In genomic region chr7:149713731-149714068, GRCh38 we compare ENCODE assay signal across 11 cellular contexts. TPM values are rescaled to one million over a fixed set of nuclear protein-coding genes. Genes with fewer than 3 reads are reported as not detected.
DNase-seq lines count a peak whose midpoint lies in the region; ATAC-seq, FAIRE-seq and TF ChIP-seq lines count a peak whose summit lies in the region.
"Had no signal": no experiment of that assay in that cellular context is flagged by ENCODE, and none has a peak within 500 bp of the region (broad histone marks: within the 10 kb centered on the region; RNA-seq: fewer than 3 reads in every experiment).

No MANE protein-coding gene starts in this region.

- no peak overlapping the region for H3K27ac Mint-ChIP-seq in CD4-positive, CD25-positive, alpha-beta regulatory T cell

- no peak for ATAC-seq in CD4-positive, CD25-positive, alpha-beta regulatory T cell (ENCODE audit: low read depth in 2 of 2)

- no peaks in the 10 kb centered on the region for H3K27me3 ChIP-seq in CD4-positive, CD25-positive, alpha-beta regulatory T cell (ENCODE audit: control insufficient read depth, insufficient read depth, low read length)
- peaks cover 14% of the 10 kb centered on the region for H3K27me3 ChIP-seq in NT2/D1 (ENCODE audit: insufficient read depth, insufficient read length)
- H3K27me3 ChIP-seq in endothelial cell of umbilical vein (ENCODE audit: control insufficient read depth in 2 of 2, insufficient read depth in 2 of 2, low read length in 2 of 2): peaks cover 0 to 4% of the 10 kb centered on the region in 2 experiments
- H3K27me3 ChIP-seq in ovary: no peaks in the 10 kb centered on the region

- H3K36me3 Mint-ChIP-seq in CD4-positive, CD25-positive, alpha-beta regulatory T cell: peaks cover 3% of the 10 kb centered on the region

- H2AFZ ChIP-seq in endothelial cell of umbilical vein (ENCODE audit: low read depth, low read length): peak overlapping the region; percentile 81

- H3K27ac ChIP-seq in CD4-positive, CD25-positive, alpha-beta regulatory T cell (ENCODE audit: insufficient read depth, low read length, poor library complexity, severe bottlenecking): no peak overlapping the region
- H3K27ac ChIP-seq in endothelial cell of umbilical vein (ENCODE audit: insufficient read depth, low read depth, low read length) (no peak overlapping the region), ovary (no peak overlapping the region)

- no peaks in the 10 kb centered on the region for H3K79me2 ChIP-seq in endothelial cell of umbilical vein (ENCODE audit: control insufficient read depth, insufficient read depth, low read length)

- no TSS peak for BruUV-seq in endothelial cell of umbilical vein (replicated peaks; lab: Mats Ljungman, UMichigan)

- no peak for TF ChIP-seq POLR2A in endothelial cell of umbilical vein (IDR thresholded peaks at IDR 0.05; ENCODE audit: low read depth, low read length)
- no peak for TF ChIP-seq POLR2A in ovary (IDR thresholded peaks at IDR 0.05)

- H3K4me3 ChIP-seq in CD4-positive, CD25-positive, alpha-beta regulatory T cell (ENCODE audit: low read depth, low read length): no peak overlapping the region
- H3K4me3 ChIP-seq in NT2/D1 (ENCODE audit: insufficient read length, low read depth) (no peak overlapping the region), endothelial cell of umbilical vein (replicated peaks in 1 of 3; ENCODE audit: insufficient read depth in 1 of 3, low read depth in 1 of 3, low read length in 3 of 3) (no peak overlapping the region), ovary (peak overlapping the region; percentile 56)

- peaks cover 22% of the 10 kb centered on the region for H3K4me1 ChIP-seq in CD4-positive, CD25-positive, alpha-beta regulatory T cell (ENCODE audit: control insufficient read depth, insufficient read depth, low read length, poor library complexity, severe bottlenecking)
- H3K4me1 ChIP-seq in NT2/D1 (ENCODE audit: insufficient read depth, insufficient read length): peaks cover 14% of the 10 kb centered on the region
- H3K4me1 ChIP-seq in endothelial cell of umbilical vein (ENCODE audit: control insufficient read depth, extremely low read depth, insufficient read depth, low read length): peaks cover 11% of the 10 kb centered on the region
- H3K4me1 ChIP-seq in ovary (ENCODE audit: insufficient read depth): peaks cover 6% of the 10 kb centered on the region

- H3K9me1 ChIP-seq in endothelial cell of umbilical vein (replicated peaks; ENCODE audit: control insufficient read depth, extremely low read depth, insufficient read depth, low read length): no peaks in the 10 kb centered on the region

- intact Hi-C loops in endothelial cell of umbilical vein (cut with micrococcal nuclease): loop anchor here (1.0 to 2.0 kb wide), 4 partner anchors 51 to 125 kb away; partner anchors contain the start of gene ZNF862
- intact Hi-C loops in ovary (cut with DNase I): loop anchor here in 1 of 4 donors (10.0 kb wide), 1 partner anchor 559 kb away; no protein-coding TSS in a partner anchor

- H3K36me3 ChIP-seq in CD4-positive, CD25-positive, alpha-beta regulatory T cell (ENCODE audit: control insufficient read depth, insufficient read depth, low read length): no peaks in the 10 kb centered on the region
- H3K36me3 ChIP-seq in NT2/D1 (ENCODE audit: insufficient read depth, insufficient read length, low read length): peaks cover 3% of the 10 kb centered on the region
- H3K36me3 ChIP-seq in endothelial cell of umbilical vein (ENCODE audit: control insufficient read depth in 2 of 2, extremely low read depth in 1 of 2, insufficient read depth in 2 of 2, low read length in 2 of 2): no peaks in the 10 kb centered on the region
- no peaks in the 10 kb centered on the region for H3K36me3 ChIP-seq in ovary

- TF ChIP-seq EP300 in ovary (IDR thresholded peaks at IDR 0.05): no peak

- no peaks in the 10 kb centered on the region for H4K20me1 ChIP-seq in endothelial cell of umbilical vein (replicated peaks; ENCODE audit: control insufficient read depth, extremely low read depth, insufficient read depth, low read length)

- POLR2A ChIA-PET in endothelial cell of umbilical vein (lab: Charles Lee): interaction anchor here (0.9 kb wide), 1 partner anchor 10 kb away, joined by 3 read pairs; no protein-coding TSS in a partner anchor

- H3K9ac ChIP-seq in NT2/D1 (ENCODE audit: insufficient read length, low read depth) (peak overlapping the region; percentile 61), endothelial cell of umbilical vein (replicated peaks; ENCODE audit: extremely low read depth, insufficient read depth, low read length) (no peak overlapping the region)

- H3K4me2 ChIP-seq in endothelial cell of umbilical vein (ENCODE audit: insufficient read depth, low read length): no peak overlapping the region

- 61 to 80% (median 73%) methylated on average over 26 of the region's 26 CpGs for WGBS in ovary, 3 donors

- peaks cover 15 to 34% (median 19%) of the 10 kb centered on the region in 4 donors for H3K4me1 Mint-ChIP-seq in CD4-positive, CD25-positive, alpha-beta regulatory T cell

- TF ChIP-seq CTCF in endothelial cell of umbilical vein (IDR thresholded peaks at IDR 0.05; ENCODE audit: extremely low read depth in 1 of 2, insufficient read depth in 1 of 2, low read depth in 1 of 2, low read length in 2 of 2) (no peak), ovary (IDR thresholded peaks at IDR 0.05) (no peak)

- dilution Hi-C loops in endothelial cell of umbilical vein (cut with MboI; ENCODE audit: extremely low pct_ligation_motif_present, low sequenced_read_pairs): no loop called here

- H3K27me3 Mint-ChIP-seq in CD4-positive, CD25-positive, alpha-beta regulatory T cell: peaks cover 5% of the 10 kb centered on the region

- peak overlapping the region; percentile 76 to 82 (median 80) for H3K4me3 Mint-ChIP-seq in CD4-positive, CD25-positive, alpha-beta regulatory T cell

- no peak for FAIRE-seq in endothelial cell of umbilical vein (lab: Jason Lieb, UNC)

- DNase-seq in CD4-positive, CD25-positive, alpha-beta regulatory T cell: no peak
- no peak for DNase-seq in NT2/D1 (ENCODE audit: low read depth, low spot score)
- no peak for DNase-seq in endothelial cell of umbilical vein (ENCODE audit: low read depth, low spot score)
- DNase-seq in ovary: peak in 2 of 5 donors; percentile 48 to 59
- DNase-seq in SIG-M5 treated with dmso at 0.1 percent for 504 hours (lab: John Stamatoyannopoulos, UW; ENCODE audit: unreplicated experiment): no peak
- DNase-seq in cortex of kidney (lab: John Stamatoyannopoulos, UW): no peak
- no peak for DNase-seq in SIG-M5 (lab: John Stamatoyannopoulos, UW)
- DNase-seq in dedifferentiated amniotic fluid mesenchymal stem cell (ENCODE audit: extremely low spot score): no peak
- DNase-seq: EL, hippocampal formation, NCI-H187 had no signal

- H3K9me3 Mint-ChIP-seq in CD4-positive, CD25-positive, alpha-beta regulatory T cell: peaks cover 0 to 23% (median 11%) of the 10 kb centered on the region in 7 donors

- CTCF ChIA-PET in endothelial cell of umbilical vein (lab: Charles Lee): interaction anchor here (1.5 to 3.4 kb wide), 2 partner anchors 28 to 50 kb away, joined by 5 to 27 read pairs; no protein-coding TSS in a partner anchor

- peaks cover 8 to 20% of the 10 kb centered on the region in 2 experiments for H3K9me3 ChIP-seq in CD4-positive, CD25-positive, alpha-beta regulatory T cell (ENCODE audit: control insufficient read depth in 2 of 2, low read length in 2 of 2)
- H3K9me3 ChIP-seq in NT2/D1 (ENCODE audit: insufficient read depth, low read length): peaks cover 19% of the 10 kb centered on the region
- H3K9me3 ChIP-seq in endothelial cell of umbilical vein (replicated peaks; ENCODE audit: control insufficient read depth, insufficient read depth, low read length): no peaks in the 10 kb centered on the region
- H3K9me3 ChIP-seq in ovary: peaks cover 0 to 3% of the 10 kb centered on the region in 2 donors

TF ChIP-seq in endothelial cell of umbilical vein, 7 proteins besides CTCF, POLR2A, EP300 and RAD21:
- no peak for TF ChIP-seq JUN (IDR thresholded peaks at IDR 0.05; ENCODE audit: borderline replicate concordance, insufficient read depth, insufficient read length, low read depth)
- TF ChIP-seq POLR2AphosphoS5 (IDR thresholded peaks at IDR 0.05; ENCODE audit: insufficient read depth, low read depth, low read length): no peak
- no peak for TF ChIP-seq GATA2 (IDR thresholded peaks at IDR 0.05; ENCODE audit: insufficient read depth, insufficient read length, low read depth, low read length)
- no peak for TF ChIP-seq FOS (IDR thresholded peaks at IDR 0.05; ENCODE audit: borderline replicate concordance, insufficient read depth, low read length)
- TF ChIP-seq MYC (IDR thresholded peaks at IDR 0.05; ENCODE audit: low read depth, low read length): no peak
- TF ChIP-seq MAX (IDR thresholded peaks at IDR 0.05; ENCODE audit: insufficient read depth, insufficient read length): no peak

RNA-seq across cellular contexts. Expression of gene ZNF467, which starts 59.7 kb away (rescaled TPM):
- total RNA-seq in CD4-positive, CD25-positive, alpha-beta regulatory T cell: 1.1 TPM
- polyA plus RNA-seq in CD4-positive, CD25-positive, alpha-beta regulatory T cell: 1 to 10 TPM in 2 of 4 donors, under 1 TPM in 2; 0.76 to 2.3 (median 1.1) TPM
- total RNA-seq in endothelial cell of umbilical vein (6.5 and 8.9 TPM in 2 replicates), ovary (10 to 100 TPM in 5 of 7 donors, 1 to 10 TPM in 2; 4.2 to 23.7 (median 12.3) TPM)
- polyA plus RNA-seq in endothelial cell of umbilical vein (4.2 and 4.7 TPM in 2 replicates), ovary (1 to 10 TPM; 2.3 to 4.6 TPM)
- 3.2 and 4.0 TPM in 2 replicates for polyA plus RNA-seq in endothelial cell of umbilical vein (2011; cell fraction: cytosol; rRNA removed)
- polyA plus RNA-seq in endothelial cell of umbilical vein (2011; cell fraction: nucleus; rRNA removed): 8.3 and 9.4 TPM in 2 replicates
- 1.5 and 4.6 TPM in 2 replicates for polyA plus RNA-seq in endothelial cell of umbilical vein (2012)
- polyA minus RNA-seq in endothelial cell of umbilical vein: 1.4 and 1.5 TPM in 2 replicates
- polyA minus RNA-seq in endothelial cell of umbilical vein (2011; cell fraction: cytosol; rRNA and poly(A)+ RNA removed): not detected
- 0.82 and 2.0 TPM in 2 replicates for polyA minus RNA-seq in endothelial cell of umbilical vein (2011; cell fraction: nucleus; rRNA and poly(A)+ RNA removed)
